In the genomic region with DNA sequence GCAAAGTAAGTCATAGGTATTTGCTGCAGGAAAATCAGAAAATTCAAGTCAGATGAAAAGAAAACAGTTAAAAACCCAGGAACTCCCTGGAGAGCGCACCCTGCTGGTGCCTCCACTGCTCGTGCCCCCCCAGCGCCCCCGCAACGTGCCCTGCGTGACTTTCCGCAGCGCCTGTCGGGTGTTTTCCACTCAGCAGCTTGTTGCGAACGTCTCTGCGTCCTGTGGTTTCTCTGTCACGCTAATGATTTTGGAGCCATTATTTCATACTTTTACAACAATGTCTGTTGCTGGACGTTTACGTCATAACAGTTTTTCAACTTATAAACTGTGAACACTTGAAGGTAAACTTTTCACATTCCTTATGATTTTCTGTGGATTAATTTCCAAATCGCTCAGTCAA, we compare ENCODE assay signal across 12 cellular contexts. TPM values are rescaled to one million over a fixed set of nuclear protein-coding genes. Genes with fewer than 3 reads are reported as not detected.
A peak's percentile ranks its signal among the peaks of the same experiment; 100 is the strongest.
DNase-seq lines count a peak whose midpoint lies in the region; FAIRE-seq and TF ChIP-seq lines count a peak whose summit lies in the region.
"Had no signal": no experiment of that assay in that cellular context is flagged by ENCODE, and none has a peak within 500 bp of the region (broad histone marks: within the 10 kb centered on the region; RNA-seq: fewer than 3 reads in every experiment).

No MANE protein-coding gene starts in this region.

- H3K36me3 ChIP-seq in NT2/D1 (ENCODE audit: insufficient read depth, insufficient read length, low read length) (peaks cover 43% of the 10 kb centered on the region), bronchial epithelial cell (ENCODE audit: control insufficient read depth, insufficient read depth, low read length) (peaks cover 10% of the 10 kb centered on the region)

- peaks cover 9% of the 10 kb centered on the region for H3K4me1 ChIP-seq in NT2/D1 (ENCODE audit: insufficient read depth, insufficient read length)

- TF ChIP-seq CTCF in bronchial epithelial cell (IDR thresholded peaks at IDR 0.05; ENCODE audit: insufficient read depth, low read length, severe bottlenecking): peak; percentile 34
- peak; percentile 36 for TF ChIP-seq CTCF in retinal pigment epithelial cell (conservative IDR thresholded peaks at IDR 0.05; ENCODE audit: low read depth, low read length)

- H3K27me3 ChIP-seq in NT2/D1 (ENCODE audit: insufficient read depth, insufficient read length) (no peaks in the 10 kb centered on the region), bronchial epithelial cell (ENCODE audit: control insufficient read depth, insufficient read depth, low read length) (no peaks in the 10 kb centered on the region)

- H3K9ac ChIP-seq in NT2/D1 (ENCODE audit: insufficient read length, low read depth): peak overlapping the region; percentile 21

- no peak for FAIRE-seq in bronchial epithelial cell (lab: Jason Lieb, UNC)
- FAIRE-seq: astrocyte had no signal

- peak; percentile 81 for DNase-seq in activated effector memory CD4-positive, alpha-beta T cell treated with anti-CD3 and anti-CD28 coated beads, Interleukin-2, amount 50 U/mL, for 16 hours
- no peak for DNase-seq in activated effector memory CD4-positive, alpha-beta T cell treated with Interleukin-2 at 50 U/mL for 16 hours
- DNase-seq in NT2/D1 (ENCODE audit: low read depth, low spot score) (no peak), bronchial epithelial cell (ENCODE audit: low read depth) (no peak), retinal pigment epithelial cell (ENCODE audit: low read depth) (no peak), NCI-H1930 (lab: John Stamatoyannopoulos, UW) (no peak)
- DNase-seq in activated CD4-positive, CD25-positive, alpha-beta regulatory T cell (lab: John Stamatoyannopoulos, UW): no peak
- DNase-seq in stimulated activated CD8-positive, alpha-beta memory T cell treated with anti-CD3 and anti-CD28 coated beads, Interleukin-4, amount 100 ng/mL, for 48 hours: no peak
- DNase-seq: GOT3, natural killer cell, NCI-H524 had no signal

- H3K4me3 ChIP-seq in NT2/D1 (ENCODE audit: insufficient read length, low read depth) (no peak overlapping the region), bronchial epithelial cell (ENCODE audit: low read depth, low read length) (no peak overlapping the region), retinal pigment epithelial cell (ENCODE audit: low read length) (no peak overlapping the region)

- H3K9me3 ChIP-seq in NT2/D1 (ENCODE audit: insufficient read depth, low read length): no peaks in the 10 kb centered on the region

RNA-seq across cellular contexts. Expression of a gene that starts 5.0 kb away (rescaled TPM):
- 57.4 and 71.6 TPM in 2 replicates for total RNA-seq in bronchial epithelial cell

RNA-seq across cellular contexts. Expression of a gene that starts 5.2 kb away (rescaled TPM):
- 11.8 and 18.7 TPM in 2 replicates for total RNA-seq in bronchial epithelial cell

RNA-seq across cellular contexts. Expression of a gene that starts 37.1 kb away (rescaled TPM):
- total RNA-seq in bronchial epithelial cell: 67.1 and 130 TPM in 2 replicates
